In genomic region chr14:73784065-73784987, GRCh38 we compare ENCODE assay signal across 8 cellular contexts.
DNase-seq lines count a peak whose midpoint lies in the region; ATAC-seq, FAIRE-seq and TF ChIP-seq lines count a peak whose summit lies in the region.

No MANE protein-coding gene starts in this region.

- H3K27me3 ChIP-seq in bronchial epithelial cell (ENCODE audit: control insufficient read depth, insufficient read depth, low read length) = no peaks in the 10 kb centered on the region
- no peaks in the 10 kb centered on the region for H3K27me3 ChIP-seq in mucosa of stomach (ENCODE audit: control insufficient read depth, insufficient read depth, low read length)

- TF ChIP-seq CTCF in LNCaP clone FGC (IDR thresholded peaks at IDR 0.05; ENCODE audit: control insufficient read depth, extremely low read depth, insufficient read depth) (no peak), bronchial epithelial cell (IDR thresholded peaks at IDR 0.05; ENCODE audit: insufficient read depth, low read length, severe bottlenecking) (no peak)

- no peak for FAIRE-seq in bronchial epithelial cell (lab: Jason Lieb, UNC)

- H3K4me1 ChIP-seq in mucosa of stomach (ENCODE audit: control insufficient read depth, insufficient read depth, low read length) = peaks cover 46% of the 10 kb centered on the region

- DNase-seq in AG08395 (ENCODE audit: low spot score) (peak; percentile 56), LNCaP clone FGC (ENCODE audit: low read depth) (no peak), bronchial epithelial cell (ENCODE audit: low read depth) (peak; percentile 63), NCI-H2196 (lab: John Stamatoyannopoulos, UW; ENCODE audit: unreplicated experiment) (no peak)

- peak overlapping the region; percentile 4 for H3K9ac ChIP-seq in mucosa of stomach (ENCODE audit: low read length)

- H3K9me3 ChIP-seq in mucosa of stomach (ENCODE audit: control insufficient read depth, low read length) = no peaks in the 10 kb centered on the region

- peak overlapping the region; percentile 73; the same call in 1 of the 2 replicates for H3K4me3 ChIP-seq in LNCaP clone FGC (ENCODE audit: low read depth, low read length)
- no peak overlapping the region for H3K4me3 ChIP-seq in bronchial epithelial cell (ENCODE audit: low read depth, low read length)
- H3K4me3 ChIP-seq in mucosa of stomach (ENCODE audit: low read length) = no peak overlapping the region

- H3K36me3 ChIP-seq in bronchial epithelial cell (ENCODE audit: control insufficient read depth, insufficient read depth, low read length) (peaks cover 2% of the 10 kb centered on the region), mucosa of stomach (ENCODE audit: control insufficient read depth, insufficient read depth, low read length) (no peaks in the 10 kb centered on the region)

- ATAC-seq in HG03108 (IDR thresholded peaks at IDR 0.05; ENCODE audit: unreplicated experiment) (no peak), GM19324 (IDR thresholded peaks at IDR 0.05; ENCODE audit: low FRiP score, unreplicated experiment) (no peak), GM18907 (IDR thresholded peaks at IDR 0.05; ENCODE audit: unreplicated experiment) (no peak)

Comparison
In these comparisons a context has a peak if more than half of its experiments do, and no peak if none do; other contexts are left out.
1. DNase-seq: peak in AG08395 (single experiment) and bronchial epithelial cell (single experiment); none in LNCaP clone FGC (single experiment) and NCI-H2196 (single experiment).